13 cellular contexts compared by ENCODE assay signal in the genomic region with DNA sequence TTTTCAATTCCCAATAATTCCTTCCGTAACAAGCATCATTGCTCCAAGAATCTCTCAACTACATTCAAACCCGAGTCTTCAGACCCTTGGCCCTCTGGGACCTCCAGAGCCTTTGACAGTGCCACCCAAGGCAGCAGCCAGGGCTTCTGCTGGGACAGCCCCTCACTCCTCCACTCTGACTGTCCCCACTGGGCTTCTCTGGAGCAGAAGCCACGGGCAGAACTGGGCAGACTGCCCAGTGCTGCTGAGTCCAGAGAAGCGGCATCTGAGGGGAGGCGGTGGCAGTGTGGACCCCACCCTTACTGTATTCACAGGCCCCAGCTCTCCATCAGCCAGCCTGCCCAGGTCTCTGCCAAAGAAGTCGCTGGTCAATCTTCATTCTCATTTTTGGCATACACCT. TPM values are rescaled to one million over a fixed set of nuclear protein-coding genes. Genes with fewer than 3 reads are reported as not detected.
A peak's percentile ranks its signal among the peaks of the same experiment; 100 is the strongest.
DNase-seq lines count a peak whose midpoint lies in the region; ATAC-seq and TF ChIP-seq lines count a peak whose summit lies in the region.
"Had no signal": no experiment of that assay in that cellular context is flagged by ENCODE, and none has a peak within 500 bp of the region (broad histone marks: within the 10 kb centered on the region; RNA-seq: fewer than 3 reads in every experiment).

No MANE protein-coding gene starts in this region.

- H4K5ac ChIP-seq in mesendoderm (ENCODE audit: low read length) = no peak overlapping the region

- H3K4me3 ChIP-seq in mesendoderm (ENCODE audit: low read length) (no peak overlapping the region), uterus (no peak overlapping the region), WERI-Rb-1 (ENCODE audit: low read depth, low read length) (no peak overlapping the region)
- H3K4me3 ChIP-seq: hepatocyte had no signal

- peaks cover 27% of the 10 kb centered on the region for H3K4me1 Mint-ChIP-seq in osteocyte (ENCODE audit: unreplicated experiment)

- TF ChIP-seq CTCF in uterus (IDR thresholded peaks at IDR 0.05) (no peak), WERI-Rb-1 (IDR thresholded peaks at IDR 0.05; ENCODE audit: low read depth, low read length) (no peak), osteocyte (IDR thresholded peaks at IDR 0.05) (no peak)

- H2AK5ac ChIP-seq in mesendoderm (ENCODE audit: low read length) = peak overlapping the region; percentile 38

- H3K36me3 Mint-ChIP-seq in osteocyte (ENCODE audit: unreplicated experiment) = peaks cover 25% of the 10 kb centered on the region

- H3K27ac ChIP-seq in adipose tissue (ENCODE audit: low read depth, low read length) (peak overlapping the region; percentile 7), mesendoderm (ENCODE audit: low read depth, low read length) (no peak overlapping the region), uterus (peak overlapping the region; percentile 6 to 74), WERI-Rb-1 (no peak overlapping the region)

- H3K23ac ChIP-seq in mesendoderm (ENCODE audit: low read length) = no peak overlapping the region

- peak overlapping the region; percentile 11 for H3K18ac ChIP-seq in mesendoderm (ENCODE audit: low read length)

- no peak overlapping the region for H2BK5ac ChIP-seq in mesendoderm (ENCODE audit: low read length)

- H3K9ac ChIP-seq in mesendoderm (ENCODE audit: low read length) = no peak overlapping the region

- H3K9me3 ChIP-seq in uterus = no peaks in the 10 kb centered on the region
- H3K9me3 ChIP-seq in WERI-Rb-1 (ENCODE audit: severe bottlenecking) = peaks cover under 1% of the 10 kb centered on the region

- TF ChIP-seq POLR2A in uterus (IDR thresholded peaks at IDR 0.05) = no peak

- no peak overlapping the region for H3K4me3 Mint-ChIP-seq in osteocyte (ENCODE audit: unreplicated experiment)

- H3K4ac ChIP-seq in mesendoderm (ENCODE audit: low read depth, low read length) = peak overlapping the region; percentile 49

- no peaks in the 10 kb centered on the region for H3K79me2 ChIP-seq in mesendoderm (ENCODE audit: control insufficient read depth, insufficient read depth, low read length)

- peaks cover 5% of the 10 kb centered on the region for H3K4me1 ChIP-seq in mesendoderm (ENCODE audit: control insufficient read depth, low read depth, low read length)
- H3K4me1 ChIP-seq in uterus = no peaks in the 10 kb centered on the region

- DNase-seq in Right ventricle myocardium inferior (ENCODE audit: missing footprints) (peak; percentile 64), left cardiac atrium (no peak), mesendoderm (no peak), uterus (no peak), WERI-Rb-1 (no peak), medulla oblongata (ENCODE audit: extremely low spot score) (no peak), osteocyte (ENCODE audit: extremely low spot score, unreplicated experiment) (no peak)
- DNase-seq: activated CD4-positive, alpha-beta T cell treated with anti-CD3 and anti-CD28 coated beads for 4 hours; effector CD4-positive, alpha-beta T cell; NCI-H226; SHP77 had no signal

- H3K27me3 ChIP-seq in mesendoderm (ENCODE audit: insufficient read depth, low read length, poor library complexity) (no peaks in the 10 kb centered on the region), uterus (no peaks in the 10 kb centered on the region), WERI-Rb-1 (ENCODE audit: insufficient read depth, low read depth, severe bottlenecking) (no peaks in the 10 kb centered on the region)
- H3K27me3 ChIP-seq: hepatocyte had no signal

- 57 to 81% (median 63%) methylated on average over 6 of the region's 6 CpGs for WGBS in adipose tissue, 3 donors
- WGBS in mesendoderm (ENCODE audit: extremely low coverage, insufficient coverage, low lambda C conversion rate) = 100% methylated on average over 1 of the region's 6 CpGs

- H3K4me2 ChIP-seq in mesendoderm (ENCODE audit: low read length) = no peak overlapping the region

- H3K56ac ChIP-seq in mesendoderm (ENCODE audit: low read length) = peak overlapping the region; percentile 15

- H2BK120ac ChIP-seq in mesendoderm (ENCODE audit: low read depth, low read length) = no peak overlapping the region

- H3K27ac Mint-ChIP-seq in osteocyte (ENCODE audit: unreplicated experiment) = no peak overlapping the region

- no peaks in the 10 kb centered on the region for H3K79me1 ChIP-seq in mesendoderm (ENCODE audit: low read length)

- ATAC-seq in Right ventricle myocardium inferior (no peak), left cardiac atrium (no peak)

- H3K27me3 Mint-ChIP-seq in osteocyte (ENCODE audit: unreplicated experiment) = no peaks in the 10 kb centered on the region

- H2BK15ac ChIP-seq in mesendoderm (replicated peaks; ENCODE audit: low read depth) = no peak overlapping the region

- H3K9me3 Mint-ChIP-seq in osteocyte (ENCODE audit: unreplicated experiment) = peaks cover 16% of the 10 kb centered on the region

- intact Hi-C loops in Right ventricle myocardium inferior (cut with DNase I) = no loop called here
- intact Hi-C loops in left cardiac atrium (cut with DNase I) = loop anchor here in 1 of 2 donors (10.0 kb wide), 1 partner anchor 167 kb away; no protein-coding TSS in a partner anchor
- intact Hi-C loops in uterus (cut with DNase I; ENCODE audit: low total_unique reads) = no loop called here

- H3K36me3 ChIP-seq in mesendoderm (ENCODE audit: control insufficient read depth, insufficient read depth, low read length) (peaks cover 4% of the 10 kb centered on the region), uterus (no peaks in the 10 kb centered on the region), WERI-Rb-1 (peaks cover 36% of the 10 kb centered on the region)

- H4K8ac ChIP-seq in mesendoderm (ENCODE audit: low read depth, low read length) = no peak overlapping the region

RNA-seq across cellular contexts. Expression of a gene that starts 8.8 kb away (rescaled TPM):
- total RNA-seq in Right ventricle myocardium inferior (22.5 TPM), left cardiac atrium (10 to 100 TPM; 25.9 to 28.8 TPM), uterus (10 to 100 TPM in 3 of 4 donors, 1 to 10 TPM in 1; 4.1 to 47.4 (median 27.7) TPM), osteocyte (38.6 and 39.1 TPM in 2 replicates)
- polyA plus RNA-seq in adipose tissue = 10 to 100 TPM; 16.4 to 27.6 (median 26.3) TPM
- polyA plus RNA-seq in mesendoderm (2013, experiment 1 of 2) = 32.4 TPM
- polyA plus RNA-seq in mesendoderm (2013, experiment 2 of 2) = 31.9 TPM

RNA-seq across cellular contexts. Expression of a gene that starts 13.8 kb away (rescaled TPM):
- total RNA-seq in Right ventricle myocardium inferior (24.3 TPM), left cardiac atrium (10 to 100 TPM in 1 of 2 donors, 1 to 10 TPM in 1; 10.0 to 12.0 TPM), uterus (10 to 100 TPM in 3 of 4 donors, 1 to 10 TPM in 1; 5.9 to 30.0 (median 17.9) TPM), osteocyte (0.18 TPM in 1 of 2 replicates, not detected in the other)
- polyA plus RNA-seq in adipose tissue = 10 to 100 TPM in 2 of 3 donors, 1 to 10 TPM in 1; 6.2 to 26.2 (median 14.7) TPM
- polyA plus RNA-seq in mesendoderm (2013, experiment 1 of 2) = not detected
- not detected for polyA plus RNA-seq in mesendoderm (2013, experiment 2 of 2)

RNA-seq across cellular contexts. Expression of a gene that starts 49.7 kb away (rescaled TPM):
- total RNA-seq in Right ventricle myocardium inferior (3.8 TPM), left cardiac atrium (1 to 10 TPM; 8.2 to 8.7 TPM), uterus (10 to 100 TPM; 11.8 to 33.2 (median 17.1) TPM), osteocyte (10.8 and 11.1 TPM in 2 replicates)
- polyA plus RNA-seq in adipose tissue = 10 to 100 TPM in 1 of 3 donors, 1 to 10 TPM in 2; 7.3 to 18.4 (median 7.9) TPM
- polyA plus RNA-seq in mesendoderm (2013, experiment 1 of 2) = 4.4 TPM
- polyA plus RNA-seq in mesendoderm (2013, experiment 2 of 2) = 4.7 TPM

Comparison
In these comparisons a context has a peak if more than half of its experiments do, and no peak if none do; other contexts are left out.
1. H3K27ac ChIP-seq: peak in adipose tissue (single experiment) and uterus (2 of 2); none in mesendoderm (single experiment) and WERI-Rb-1 (single experiment).